In the genomic region with DNA sequence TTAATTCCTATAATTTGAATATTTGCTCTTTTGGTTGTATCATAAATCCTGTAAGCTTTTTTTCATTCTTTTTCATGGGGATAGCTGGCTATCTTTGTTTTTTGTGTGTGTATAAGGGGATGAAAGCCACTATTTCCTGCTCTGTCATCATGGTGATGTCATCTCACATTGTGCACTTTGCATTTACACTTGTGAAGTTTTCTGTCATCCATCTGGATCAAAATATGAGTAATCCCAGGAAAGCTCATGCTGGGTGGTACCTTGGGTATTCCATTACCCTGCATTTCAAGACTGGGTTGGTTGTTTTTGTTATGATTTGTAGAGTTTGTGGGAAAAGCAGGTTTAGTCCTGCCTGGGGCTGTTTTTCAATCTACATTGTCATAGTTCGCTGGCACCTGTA, we compare ENCODE assay signal across 1 cellular context.
TF ChIP-seq lines count a peak whose summit lies in the region.

No MANE protein-coding gene starts in this region.

TF ChIP-seq in HEK293, 187 proteins besides CTCF, POLR2A, EP300 and RAD21 (continued from another document):
- TF ChIP-seq ZNF184 (tag by site-specific recombination; IDR thresholded peaks at IDR 0.05) = 0 out of 2 replicates have a peak, but pooled peaks have one; percentile 56
- TF ChIP-seq, protein P1, sequence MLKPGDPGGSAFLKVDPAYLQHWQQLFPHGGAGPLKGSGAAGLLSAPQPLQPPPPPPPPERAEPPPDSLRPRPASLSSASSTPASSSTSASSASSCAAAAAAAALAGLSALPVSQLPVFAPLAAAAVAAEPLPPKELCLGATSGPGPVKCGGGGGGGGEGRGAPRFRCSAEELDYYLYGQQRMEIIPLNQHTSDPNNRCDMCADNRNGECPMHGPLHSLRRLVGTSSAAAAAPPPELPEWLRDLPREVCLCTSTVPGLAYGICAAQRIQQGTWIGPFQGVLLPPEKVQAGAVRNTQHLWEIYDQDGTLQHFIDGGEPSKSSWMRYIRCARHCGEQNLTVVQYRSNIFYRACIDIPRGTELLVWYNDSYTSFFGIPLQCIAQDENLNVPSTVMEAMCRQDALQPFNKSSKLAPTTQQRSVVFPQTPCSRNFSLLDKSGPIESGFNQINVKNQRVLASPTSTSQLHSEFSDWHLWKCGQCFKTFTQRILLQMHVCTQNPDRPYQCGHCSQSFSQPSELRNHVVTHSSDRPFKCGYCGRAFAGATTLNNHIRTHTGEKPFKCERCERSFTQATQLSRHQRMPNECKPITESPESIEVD (tag by site-specific recombination; IDR thresholded peaks at IDR 0.05) = peak; percentile 85
- no peak for TF ChIP-seq ZNF18 (tag by site-specific recombination; IDR thresholded peaks at IDR 0.05)
- peak; percentile 77 for TF ChIP-seq ZBTB21 (tag by site-specific recombination; IDR thresholded peaks at IDR 0.05)
- TF ChIP-seq ZNF112 (tag by site-specific recombination; IDR thresholded peaks at IDR 0.05) = peak; percentile 78
- TF ChIP-seq GLIS2 (tag by site-specific recombination; IDR thresholded peaks at IDR 0.05) = no peak
- TF ChIP-seq ZNF335 (tag by site-specific recombination; conservative IDR thresholded peaks at IDR 0.05) = peak; percentile 46
- 0 out of 2 replicates have a peak, but pooled peaks have one; percentile 26 for TF ChIP-seq KLF8 (tag by site-specific recombination; IDR thresholded peaks at IDR 0.05)
- TF ChIP-seq ZNF629 (tag by site-specific recombination; IDR thresholded peaks at IDR 0.05) = peak; percentile 60; the same call in 1 of the 2 replicates
- no peak for TF ChIP-seq IKZF3 (tag by site-specific recombination; IDR thresholded peaks at IDR 0.05)
- no peak for TF ChIP-seq PRDM2 (tag by site-specific recombination; IDR thresholded peaks at IDR 0.05; ENCODE audit: borderline replicate concordance)
- TF ChIP-seq HOXA7 (CRISPR knock-in tag; IDR thresholded peaks at IDR 0.05; ENCODE audit: borderline replicate concordance) = no peak
- TF ChIP-seq, protein P2, sequence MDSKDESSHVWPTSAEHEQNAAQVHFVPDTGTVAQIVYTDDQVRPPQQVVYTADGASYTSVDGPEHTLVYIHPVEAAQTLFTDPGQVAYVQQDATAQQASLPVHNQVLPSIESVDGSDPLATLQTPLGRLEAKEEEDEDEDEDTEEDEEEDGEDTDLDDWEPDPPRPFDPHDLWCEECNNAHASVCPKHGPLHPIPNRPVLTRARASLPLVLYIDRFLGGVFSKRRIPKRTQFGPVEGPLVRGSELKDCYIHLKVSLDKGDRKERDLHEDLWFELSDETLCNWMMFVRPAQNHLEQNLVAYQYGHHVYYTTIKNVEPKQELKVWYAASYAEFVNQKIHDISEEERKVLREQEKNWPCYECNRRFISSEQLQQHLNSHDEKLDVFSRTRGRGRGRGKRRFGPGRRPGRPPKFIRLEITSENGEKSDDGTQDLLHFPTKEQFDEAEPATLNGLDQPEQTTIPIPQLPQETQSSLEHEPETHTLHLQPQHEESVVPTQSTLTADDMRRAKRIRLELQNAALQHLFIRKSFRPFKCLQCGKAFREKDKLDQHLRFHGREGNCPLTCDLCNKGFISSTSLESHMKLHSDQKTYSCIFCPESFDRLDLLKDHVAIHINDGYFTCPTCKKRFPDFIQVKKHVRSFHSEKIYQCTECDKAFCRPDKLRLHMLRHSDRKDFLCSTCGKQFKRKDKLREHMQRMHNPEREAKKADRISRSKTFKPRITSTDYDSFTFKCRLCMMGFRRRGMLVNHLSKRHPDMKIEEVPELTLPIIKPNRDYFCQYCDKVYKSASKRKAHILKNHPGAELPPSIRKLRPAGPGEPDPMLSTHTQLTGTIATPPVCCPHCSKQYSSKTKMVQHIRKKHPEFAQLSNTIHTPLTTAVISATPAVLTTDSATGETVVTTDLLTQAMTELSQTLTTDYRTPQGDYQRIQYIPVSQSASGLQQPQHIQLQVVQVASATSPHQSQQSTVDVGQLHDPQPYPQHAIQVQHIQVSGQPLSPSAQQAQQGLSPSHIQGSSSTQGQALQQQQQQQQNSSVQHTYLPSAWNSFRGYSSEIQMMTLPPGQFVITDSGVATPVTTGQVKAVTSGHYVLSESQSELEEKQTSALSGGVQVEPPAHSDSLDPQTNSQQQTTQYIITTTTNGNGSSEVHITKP (tag by site-specific recombination; IDR thresholded peaks at IDR 0.05) = 0 out of 2 replicates have a peak, but pooled peaks have one; percentile 51
- TF ChIP-seq, protein P3, sequence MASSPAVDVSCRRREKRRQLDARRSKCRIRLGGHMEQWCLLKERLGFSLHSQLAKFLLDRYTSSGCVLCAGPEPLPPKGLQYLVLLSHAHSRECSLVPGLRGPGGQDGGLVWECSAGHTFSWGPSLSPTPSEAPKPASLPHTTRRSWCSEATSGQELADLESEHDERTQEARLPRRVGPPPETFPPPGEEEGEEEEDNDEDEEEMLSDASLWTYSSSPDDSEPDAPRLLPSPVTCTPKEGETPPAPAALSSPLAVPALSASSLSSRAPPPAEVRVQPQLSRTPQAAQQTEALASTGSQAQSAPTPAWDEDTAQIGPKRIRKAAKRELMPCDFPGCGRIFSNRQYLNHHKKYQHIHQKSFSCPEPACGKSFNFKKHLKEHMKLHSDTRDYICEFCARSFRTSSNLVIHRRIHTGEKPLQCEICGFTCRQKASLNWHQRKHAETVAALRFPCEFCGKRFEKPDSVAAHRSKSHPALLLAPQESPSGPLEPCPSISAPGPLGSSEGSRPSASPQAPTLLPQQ (tag by site-specific recombination; IDR thresholded peaks at IDR 0.05) = peak; percentile 74
- peak; percentile 98 for TF ChIP-seq ATF2 (tag by site-specific recombination; IDR thresholded peaks at IDR 0.05; ENCODE audit: low read depth)
- TF ChIP-seq FEZF1 (tag by site-specific recombination; IDR thresholded peaks at IDR 0.05) = peak; percentile 93
- TF ChIP-seq KLF1 (tag by site-specific recombination; IDR thresholded peaks at IDR 0.05) = peak; percentile 25; the same call in 1 of the 2 replicates
- no peak for TF ChIP-seq ZSCAN23 (tag by site-specific recombination; IDR thresholded peaks at IDR 0.05)
- no peak for TF ChIP-seq ZNF621 (tag by site-specific recombination; IDR thresholded peaks at IDR 0.05)
